In genomic region chr2:107290041-107290440, GRCh38 we compare ENCODE assay signal across 17 cellular contexts.
A peak's percentile ranks its signal among the peaks of the same experiment; 100 is the strongest.
DNase-seq lines count a peak whose midpoint lies in the region; TF ChIP-seq lines count a peak whose summit lies in the region.
"Had no signal": no experiment of that assay in that cellular context is flagged by ENCODE, and none has a peak within 500 bp of the region (broad histone marks: within the 10 kb centered on the region; RNA-seq: fewer than 3 reads in every experiment).

No MANE protein-coding gene starts in this region.

- TF ChIP-seq CTCF in nephron progenitor cell (IDR thresholded peaks at IDR 0.05) (no peak), GM13976 (IDR thresholded peaks at IDR 0.05; ENCODE audit: borderline replicate concordance, control extremely low read depth, extremely low read depth, insufficient read depth, missing control alignments) (no peak)

- in situ Hi-C loops in SK-MEL-5 (cut with HindIII; ENCODE audit: low pct_unique_long_range_greater_than_20kb, low sequenced_read_pairs) (no loop called here), GM13976 (cut with MboI; ENCODE audit: low sequenced_read_pairs, unreplicated experiment) (no loop called here)

- H3K27me3 Mint-ChIP-seq in nephron progenitor cell (ENCODE audit: low read depth, poor library complexity) = no peaks in the 10 kb centered on the region
- H3K27me3 Mint-ChIP-seq: CD4-positive, alpha-beta memory T cell; CD4-positive, CD25-positive, alpha-beta regulatory T cell; CD8-positive, alpha-beta memory T cell had no signal

- peak; percentile 84 for DNase-seq in SK-MEL-5 (ENCODE audit: low read depth, low spot score)
- no peak for DNase-seq in nephron progenitor cell
- no peak for DNase-seq in GM13976 (ENCODE audit: low spot score)
- DNase-seq in inferior parietal cortex (ENCODE audit: extremely low spot score) = no peak
- DNase-seq in NCI-H2107 treated with DMSO at 0.1 percent for 48 hours (lab: John Stamatoyannopoulos, UW; ENCODE audit: unreplicated experiment) = no peak
- DNase-seq: 8988T; ACHN; BE2C; C1 segment of cervical spinal cord; Caco-2; Calu3; CD4-positive, alpha-beta memory T cell; CD4-positive, CD25-positive, alpha-beta regulatory T cell; CD8-positive, alpha-beta memory T cell; DMS79 treated with DMSO at 0.1 percent for 48 hours; GF-D8 had no signal

- no peaks in the 10 kb centered on the region for H3K36me3 Mint-ChIP-seq in nephron progenitor cell (ENCODE audit: low read depth)
- H3K36me3 Mint-ChIP-seq: CD14-positive monocyte; CD4-positive, alpha-beta memory T cell; CD4-positive, CD25-positive, alpha-beta regulatory T cell; CD8-positive, alpha-beta memory T cell had no signal

- peak overlapping the region; percentile 59 for H3K27ac Mint-ChIP-seq in nephron progenitor cell
- H3K27ac Mint-ChIP-seq: CD14-positive monocyte; CD4-positive, alpha-beta memory T cell; CD4-positive, CD25-positive, alpha-beta regulatory T cell; CD8-positive, alpha-beta memory T cell had no signal

- peaks cover 11% of the 10 kb centered on the region for H3K4me1 Mint-ChIP-seq in nephron progenitor cell
- H3K4me1 Mint-ChIP-seq: CD14-positive monocyte; CD4-positive, alpha-beta memory T cell; CD4-positive, CD25-positive, alpha-beta regulatory T cell; CD8-positive, alpha-beta memory T cell had no signal

- no peak overlapping the region for H3K4me3 Mint-ChIP-seq in nephron progenitor cell
- H3K4me3 Mint-ChIP-seq: CD14-positive monocyte; CD4-positive, alpha-beta memory T cell; CD4-positive, CD25-positive, alpha-beta regulatory T cell; CD8-positive, alpha-beta memory T cell had no signal

- peaks cover 7% of the 10 kb centered on the region for H3K9me3 Mint-ChIP-seq in nephron progenitor cell
